ENCODE assay signal across 10 cellular contexts in the genomic region with DNA sequence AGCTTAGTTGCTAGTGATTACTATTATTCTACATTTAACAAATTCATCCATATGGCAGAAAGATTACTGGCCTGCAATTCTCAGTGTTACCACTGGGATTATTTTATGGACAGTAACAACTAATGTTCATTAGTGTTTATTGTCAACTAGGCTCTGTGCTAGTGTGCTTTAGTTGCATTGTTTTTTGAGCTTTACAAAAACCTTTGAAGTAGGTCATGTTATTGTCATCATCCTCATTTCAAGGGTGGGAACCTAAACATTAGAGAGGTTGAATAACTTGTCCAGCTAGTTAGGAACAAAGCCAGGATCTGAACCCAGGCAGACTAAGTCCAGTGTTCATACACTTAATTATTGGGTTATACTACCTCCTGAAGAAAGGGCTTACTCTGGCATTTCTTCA. TPM values are rescaled to one million over a fixed set of nuclear protein-coding genes. Genes with fewer than 3 reads are reported as not detected.
A peak's percentile ranks its signal among the peaks of the same experiment; 100 is the strongest.
DNase-seq lines count a peak whose midpoint lies in the region; ATAC-seq and TF ChIP-seq lines count a peak whose summit lies in the region.
"Had no signal": no experiment of that assay in that cellular context is flagged by ENCODE, and none has a peak within 500 bp of the region (broad histone marks: within the 10 kb centered on the region; RNA-seq: fewer than 3 reads in every experiment).

No MANE protein-coding gene starts in this region.

- no peak overlapping the region for H3K4me3 ChIP-seq in body of pancreas
- H3K4me3 ChIP-seq: skin epidermis had no signal

- peaks cover 13% of the 10 kb centered on the region for H3K4me1 ChIP-seq in body of pancreas

- no peaks in the 10 kb centered on the region for H3K9me3 ChIP-seq in body of pancreas

- POLR2A ChIA-PET in HEK293T (lab: Yijun Ruan, JAX): interaction anchor here (1.2 kb wide), 1 partner anchor 27 kb away, joined by 3 read pairs; no protein-coding TSS in a partner anchor

- H3K27ac ChIP-seq in body of pancreas: no peak overlapping the region
- H3K27ac ChIP-seq: skin epidermis had no signal

- TF ChIP-seq CTCF in body of pancreas (IDR thresholded peaks at IDR 0.05): peak in 5 of 7 experiments; percentile 25 to 38 (median 31)

- no peaks in the 10 kb centered on the region for H3K36me3 ChIP-seq in body of pancreas (replicated peaks in 1 of 2; ENCODE audit: insufficient read depth in 1 of 2, low read depth in 2 of 2)

- CTCF ChIA-PET in HEK293T (lab: Yijun Ruan, JAX): interaction anchor here (0.6 to 1.1 kb wide), 3 partner anchors 9 to 617 kb away, joined by 3 to 4 read pairs (median 3); no protein-coding TSS in a partner anchor

- no peaks in the 10 kb centered on the region for H3K27me3 ChIP-seq in body of pancreas

- ATAC-seq in GM18502 (IDR thresholded peaks at IDR 0.05; ENCODE audit: poor library complexity, unreplicated experiment) (peak; percentile 75), HG02938 (IDR thresholded peaks at IDR 0.05; ENCODE audit: unreplicated experiment) (peak; percentile 77), body of pancreas (no peak)

- TF ChIP-seq POLR2A in body of pancreas (IDR thresholded peaks at IDR 0.05): no peak

- no peak for DNase-seq in body of pancreas
- DNase-seq in renal cortical epithelial cell (ENCODE audit: low read depth): peak; percentile 8
- DNase-seq in OCI-M2 (lab: John Stamatoyannopoulos, UW; ENCODE audit: unreplicated experiment): no peak
- DNase-seq in HEK293T (ENCODE audit: extremely low spot score): no peak
- no peak for DNase-seq in kidney glomerular epithelial cell (lab: John Stamatoyannopoulos, UW)
- DNase-seq: activated CD8-positive, alpha-beta memory T cell treated with anti-CD3 and anti-CD28 coated beads, Interleukin-2, amount 50 U/mL, for 48 hours; NCI-H446 had no signal

- intact Hi-C loops in body of pancreas (cut with DNase I): no loop called here

TF ChIP-seq in HEK293T, 16 proteins besides CTCF, POLR2A, EP300 and RAD21:
- TF ChIP-seq FOXM1 (IDR thresholded peaks at IDR 0.05; ENCODE audit: borderline replicate concordance): no peak
- no peak for TF ChIP-seq HDGF (IDR thresholded peaks at IDR 0.05; ENCODE audit: borderline replicate concordance)
- TF ChIP-seq BHLHE40 (IDR thresholded peaks at IDR 0.05; ENCODE audit: borderline replicate concordance): no peak
- no peak for TF ChIP-seq SUZ12 (IDR thresholded peaks at IDR 0.05)
- TF ChIP-seq CTBP1 (IDR thresholded peaks at IDR 0.05; ENCODE audit: borderline replicate concordance): no peak
- TF ChIP-seq LEF1 (IDR thresholded peaks at IDR 0.05; ENCODE audit: borderline replicate concordance): no peak
- no peak for TF ChIP-seq ELF4 (IDR thresholded peaks at IDR 0.05)
- TF ChIP-seq, protein P1, sequence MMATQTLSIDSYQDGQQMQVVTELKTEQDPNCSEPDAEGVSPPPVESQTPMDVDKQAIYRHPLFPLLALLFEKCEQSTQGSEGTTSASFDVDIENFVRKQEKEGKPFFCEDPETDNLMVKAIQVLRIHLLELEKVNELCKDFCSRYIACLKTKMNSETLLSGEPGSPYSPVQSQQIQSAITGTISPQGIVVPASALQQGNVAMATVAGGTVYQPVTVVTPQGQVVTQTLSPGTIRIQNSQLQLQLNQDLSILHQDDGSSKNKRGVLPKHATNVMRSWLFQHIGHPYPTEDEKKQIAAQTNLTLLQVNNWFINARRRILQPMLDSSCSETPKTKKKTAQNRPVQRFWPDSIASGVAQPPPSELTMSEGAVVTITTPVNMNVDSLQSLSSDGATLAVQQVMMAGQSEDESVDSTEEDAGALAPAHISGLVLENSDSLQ (IDR thresholded peaks at IDR 0.05): no peak
- TF ChIP-seq ZNF384 (IDR thresholded peaks at IDR 0.05): no peak
- no peak for TF ChIP-seq ARNT (IDR thresholded peaks at IDR 0.05)
- TF ChIP-seq FOXA1 (IDR thresholded peaks at IDR 0.05): no peak

RNA-seq across cellular contexts. Expression of a gene that starts 27.8 kb away (rescaled TPM):
- total RNA-seq in body of pancreas (10 to 100 TPM; 20.0 to 22.7 TPM), renal cortical epithelial cell (17.7 and 21.0 TPM in 2 replicates)
